In genomic region chr1:93756656-93757055, GRCh38 we compare ENCODE assay signal across 17 cellular contexts.
"Had no signal": no experiment of that assay in that cellular context is flagged by ENCODE, and none has a peak within 500 bp of the region (broad histone marks: within the 10 kb centered on the region; RNA-seq: fewer than 3 reads in every experiment).

No MANE protein-coding gene starts in this region.

- H3K27me3 ChIP-seq: esophagus muscularis mucosa, gastrocnemius medialis, testis had no signal

- H3K4me1 ChIP-seq: testis had no signal

- H3K36me3 ChIP-seq: esophagus muscularis mucosa, gastrocnemius medialis, heart right ventricle had no signal

- H3K36me3 Mint-ChIP-seq: activated CD4-positive, alpha-beta memory T cell treated with anti-CD3 and anti-CD28 coated beads for 36 hours; mesothelial cell of epicardium had no signal

- FAIRE-seq: endometrium had no signal

- H3K27ac Mint-ChIP-seq: activated CD4-positive, alpha-beta memory T cell treated with anti-CD3 and anti-CD28 coated beads for 36 hours; activated T-cell treated with anti-CD3 and anti-CD28 coated beads, Interleukin-2, amount 50 U/mL, for 72 hours; mesothelial cell of epicardium; stimulated activated naive CD8-positive, alpha-beta T cell treated with anti-CD3 and anti-CD28 coated beads, Interleukin-15, Interleukin-2, amounts not matched to agents 100 ng/mL and 50 ng/mL, for 24 hours; T-helper 2 cell treated with Interferon-gamma antibody and Interleukin-4, amounts not matched to agents 5 μg/mL and 100 μg/mL, for 36 hours had no signal

- H3K27ac ChIP-seq: esophagus muscularis mucosa, gastrocnemius medialis, heart right ventricle, parathyroid adenoma, testis had no signal

- H3K4me3 ChIP-seq: esophagus muscularis mucosa, gastrocnemius medialis, heart right ventricle, testis had no signal

- H3K9me3 Mint-ChIP-seq: activated CD4-positive, alpha-beta memory T cell treated with anti-CD3 and anti-CD28 coated beads for 36 hours; mesothelial cell of epicardium; stimulated activated naive CD8-positive, alpha-beta T cell treated with anti-CD3 and anti-CD28 coated beads, Interleukin-15, Interleukin-2, amounts not matched to agents 100 ng/mL and 50 ng/mL, for 24 hours; T-helper 2 cell treated with Interferon-gamma antibody and Interleukin-4, amounts not matched to agents 5 μg/mL and 100 μg/mL, for 36 hours had no signal

- H3K9me3 ChIP-seq: esophagus muscularis mucosa, gastrocnemius medialis, heart right ventricle, testis had no signal

- ATAC-seq: activated T-cell treated with anti-CD3 and anti-CD28 coated beads, Interleukin-2, amount 50 U/mL, for 72 hours; gastrocnemius medialis; left ventricle myocardium superior had no signal

- H3K4me3 Mint-ChIP-seq: activated CD4-positive, alpha-beta memory T cell treated with anti-CD3 and anti-CD28 coated beads for 36 hours; activated T-cell treated with anti-CD3 and anti-CD28 coated beads, Interleukin-2, amount 50 U/mL, for 72 hours; mesothelial cell of epicardium; stimulated activated naive CD8-positive, alpha-beta T cell treated with anti-CD3 and anti-CD28 coated beads, Interleukin-15, Interleukin-2, amounts not matched to agents 100 ng/mL and 50 ng/mL, for 24 hours; T-helper 2 cell treated with Interferon-gamma antibody and Interleukin-4, amounts not matched to agents 5 μg/mL and 100 μg/mL, for 36 hours had no signal

- DNase-seq: activated CD4-positive, alpha-beta memory T cell treated with anti-CD3 and anti-CD28 coated beads for 36 hours; activated CD4-positive, alpha-beta T cell treated with anti-CD3 and anti-CD28 coated beads for 1 hour; activated T-cell treated with anti-CD3 and anti-CD28 coated beads, Interleukin-2, amount 50 U/mL, for 72 hours; aorta; gastrocnemius medialis; heart right ventricle; left ventricle myocardium superior; retina; stimulated activated CD4-positive, alpha-beta T cell treated with anti-CD3 and anti-CD28 coated beads, Interleukin-4, amount 100 ng/mL, for 1 hour; stimulated activated CD8-positive, alpha-beta memory T cell treated with anti-CD3 and anti-CD28 coated beads, Interleukin-4, amount 100 ng/mL, for 48 hours; testis had no signal
